8 cellular contexts compared by ENCODE assay signal in the genomic region with DNA sequence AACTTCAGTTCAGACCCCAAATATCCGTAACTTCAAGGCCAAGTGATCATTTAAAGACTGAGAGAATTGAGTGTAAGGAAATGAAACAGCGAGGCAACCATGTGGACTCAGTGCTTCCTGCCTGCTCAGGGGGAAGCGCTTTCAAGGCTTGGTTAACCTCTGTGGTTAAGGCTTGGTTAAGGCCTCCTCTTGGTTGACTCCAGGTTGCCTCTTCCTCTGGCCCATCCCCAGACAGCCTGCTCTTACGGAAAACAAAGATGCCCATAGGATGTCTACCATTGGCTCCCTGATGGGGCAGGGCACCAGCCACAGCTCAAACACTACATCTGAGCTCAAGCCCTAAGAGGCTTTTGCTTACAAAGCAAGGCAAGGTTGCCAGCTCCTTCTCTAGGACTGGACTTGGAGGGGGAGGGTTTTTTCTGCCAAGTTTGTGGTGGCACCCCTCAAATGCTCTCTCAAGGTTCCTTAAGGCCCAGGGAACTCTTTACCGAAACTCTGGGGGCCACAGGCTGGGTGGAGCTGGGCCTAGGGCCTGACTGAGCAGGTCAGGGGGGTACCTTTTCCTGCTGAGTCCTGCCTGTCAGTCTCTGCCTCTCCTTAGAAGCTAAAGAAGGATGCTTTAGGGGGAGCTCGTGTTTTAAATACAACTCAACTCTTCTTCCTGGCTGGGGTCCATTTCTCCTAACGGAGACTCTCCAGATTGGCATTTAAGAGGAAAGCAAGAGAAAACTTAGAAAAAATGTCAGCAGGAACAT. TPM values are rescaled to one million over a fixed set of nuclear protein-coding genes. Genes with fewer than 3 reads are reported as not detected.
A peak's percentile ranks its signal among the peaks of the same experiment; 100 is the strongest.
DNase-seq lines count a peak whose midpoint lies in the region; ATAC-seq and TF ChIP-seq lines count a peak whose summit lies in the region.

No MANE protein-coding gene starts in this region.

- H3K36me3 ChIP-seq in fibroblast of lung (ENCODE audit: control insufficient read depth, insufficient read depth, low read length) (no peaks in the 10 kb centered on the region), mammary epithelial cell (ENCODE audit: insufficient read depth, low read length) (no peaks in the 10 kb centered on the region)

- 81% methylated on average over 7 of the region's 7 CpGs for WGBS in mammary epithelial cell (ENCODE audit: low coverage, missing lambda C conversion rate)

- intact Hi-C loops in mammary epithelial cell (cut with micrococcal nuclease): no loop called here

- H3K9ac ChIP-seq in fibroblast of lung (ENCODE audit: insufficient read depth, low read length): no peak overlapping the region
- H3K9ac ChIP-seq in mammary epithelial cell (ENCODE audit: insufficient read depth, low read length): no peak overlapping the region

- H3K9me3 ChIP-seq in fibroblast of lung (ENCODE audit: control insufficient read depth, insufficient read depth, low read depth, low read length): no peaks in the 10 kb centered on the region
- H3K9me3 ChIP-seq in mammary epithelial cell (replicated peaks; ENCODE audit: insufficient read depth, low read length): no peaks in the 10 kb centered on the region

- no TSS peak for BruUV-seq in mammary epithelial cell (replicated peaks; lab: Mats Ljungman, UMichigan)

- H3K4me1 ChIP-seq in fibroblast of lung (ENCODE audit: control insufficient read depth, extremely low read depth, insufficient read depth, low read length) (no peaks in the 10 kb centered on the region), mammary epithelial cell (ENCODE audit: insufficient read depth, low read length) (no peaks in the 10 kb centered on the region)

- H3K79me2 ChIP-seq in fibroblast of lung (ENCODE audit: control insufficient read depth, insufficient read depth, low read length) (no peaks in the 10 kb centered on the region), mammary epithelial cell (ENCODE audit: insufficient read depth, low read length) (no peaks in the 10 kb centered on the region)

- H2AFZ ChIP-seq in fibroblast of lung (ENCODE audit: low read length) (no peak overlapping the region), mammary epithelial cell (ENCODE audit: low read depth, low read length) (no peak overlapping the region)

- H3K27ac ChIP-seq in fibroblast of lung (ENCODE audit: insufficient read depth, low read length): no peak overlapping the region
- no peak overlapping the region for H3K27ac ChIP-seq in mammary epithelial cell (ENCODE audit: insufficient read depth, low read depth, low read length)

- H3K4me2 ChIP-seq in fibroblast of lung (ENCODE audit: extremely low read depth, insufficient read depth, low read length) (no peak overlapping the region), mammary epithelial cell (ENCODE audit: insufficient read depth, low read depth, low read length) (no peak overlapping the region)

- H3K4me3 ChIP-seq in fibroblast of lung (replicated peaks in 1 of 4; ENCODE audit: control extremely low read depth in 1 of 4, insufficient read depth in 1 of 4, low read depth in 3 of 4, low read length in 4 of 4) (no peak overlapping the region), mammary epithelial cell (replicated peaks in 1 of 3; ENCODE audit: insufficient read depth in 1 of 3, low read depth in 2 of 3, low read length in 3 of 3) (no peak overlapping the region)

- DNase-seq in SKM-1 treated with dmso at 0.1 percent for 144 hours (lab: John Stamatoyannopoulos, UW; ENCODE audit: unreplicated experiment) (peak; percentile 21), fibroblast of lung (ENCODE audit: low read depth in 2 of 2) (peak; percentile 2 to 44), NCI-H1105 (lab: John Stamatoyannopoulos, UW) (no peak), islet precursor cell (no peak), mammary epithelial cell (no peak), NCI-H446 (lab: John Stamatoyannopoulos, UW) (no peak)

- peaks cover 1% of the 10 kb centered on the region for H4K20me1 ChIP-seq in fibroblast of lung (ENCODE audit: control insufficient read depth, extremely low read depth, insufficient read depth, low read length)
- H4K20me1 ChIP-seq in mammary epithelial cell (ENCODE audit: insufficient read depth, low read length): no peaks in the 10 kb centered on the region

- H3K27me3 ChIP-seq in fibroblast of lung (ENCODE audit: control insufficient read depth, insufficient read depth, low read length) (peaks cover 29% of the 10 kb centered on the region), mammary epithelial cell (ENCODE audit: insufficient read depth, low read length) (peaks cover 2% of the 10 kb centered on the region)

- ATAC-seq in GM19023 (IDR thresholded peaks at IDR 0.05; ENCODE audit: unreplicated experiment) (peak; percentile 85), HG02938 (IDR thresholded peaks at IDR 0.05; ENCODE audit: unreplicated experiment) (peak; percentile 86)

- dilution Hi-C loops in mammary epithelial cell (cut with HindIII; ENCODE audit: low sequenced_read_pairs): no loop called here

- TF ChIP-seq CTCF in fibroblast of lung (conservative IDR thresholded peaks at IDR 0.05 in 1 of 2, IDR thresholded peaks at IDR 0.05 in 1 of 2; ENCODE audit: low read depth in 1 of 2, low read length in 2 of 2): no peak
- TF ChIP-seq CTCF in mammary epithelial cell (conservative IDR thresholded peaks at IDR 0.05 in 1 of 2, IDR thresholded peaks at IDR 0.05 in 1 of 2; ENCODE audit: extremely low read depth in 1 of 2, insufficient read depth in 1 of 2, low read depth in 1 of 2, low read length in 2 of 2): no peak

- in situ Hi-C loops in mammary epithelial cell (cut with MboI; ENCODE audit: low sequenced_read_pairs in 2 of 2): no loop called here

- CTCF ChIA-PET in mammary epithelial cell (lab: Charles Lee; ENCODE audit: low non-redundant PET): no interaction called here

RNA-seq across cellular contexts. Expression of gene COL2A1, which starts 13.7 kb away (rescaled TPM):
- not detected in 2 replicates for total RNA-seq in fibroblast of lung
- polyA plus RNA-seq in fibroblast of lung: not detected in 2 replicates
- not detected in 2 replicates for polyA plus RNA-seq in fibroblast of lung (2012)
- polyA minus RNA-seq in fibroblast of lung (ENCODE audit: low replicate concordance): not detected in 2 replicates
- 1 to 10 TPM in 1 of 2 donors, under 1 TPM in 1; 0.61 to 7.7 TPM for total RNA-seq in mammary epithelial cell
- 0.78 TPM for polyA plus RNA-seq in mammary epithelial cell
- polyA minus RNA-seq in mammary epithelial cell: not detected

RNA-seq across cellular contexts. Expression of gene TMEM106C, which starts 27.1 kb away (rescaled TPM):
- total RNA-seq in fibroblast of lung (56.5 and 91.7 TPM in 2 replicates), mammary epithelial cell (10 to 100 TPM; 82.5 to 90.2 TPM)
- polyA plus RNA-seq in fibroblast of lung (85.0 and 166 TPM in 2 replicates), mammary epithelial cell (231 TPM)
- 42.0 and 83.4 TPM in 2 replicates for polyA plus RNA-seq in fibroblast of lung (2012)
- polyA minus RNA-seq in fibroblast of lung (ENCODE audit: low replicate concordance) (100 and 143 TPM in 2 replicates), mammary epithelial cell (220 TPM)

Comparison
In these comparisons a context has a peak if more than half of its experiments do, and no peak if none do; other contexts are left out.
1. DNase-seq: peak in SKM-1 treated with dmso at 0.1 percent for 144 hours (single experiment) and fibroblast of lung (2 of 2); none in NCI-H1105 (single experiment), islet precursor cell (single experiment), mammary epithelial cell (single experiment) and NCI-H446 (0 of 2).